In the genomic region with DNA sequence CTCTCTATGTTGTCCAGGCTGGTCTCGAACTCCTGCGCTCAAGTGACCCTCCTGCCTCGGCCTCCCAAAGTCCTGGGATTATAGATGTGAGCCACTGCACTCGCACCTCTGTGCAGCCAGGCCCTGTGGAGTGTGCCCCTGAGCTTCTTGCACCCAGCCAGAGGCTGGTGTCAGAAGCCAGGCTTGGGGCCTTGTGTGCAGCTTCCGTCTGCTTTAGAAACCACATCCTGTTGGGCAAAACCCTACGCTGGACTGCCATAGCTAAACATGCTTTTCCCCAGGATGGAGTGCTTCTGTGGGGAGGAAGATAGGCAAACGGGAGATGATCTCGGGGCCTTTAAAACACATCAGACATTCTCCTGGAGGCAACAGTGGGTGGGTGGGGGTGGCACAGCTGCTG, we compare ENCODE assay signal across 1 cellular context.
TF ChIP-seq lines count a peak whose summit lies in the region.

No MANE protein-coding gene starts in this region.

TF ChIP-seq in HepG2, 621 proteins besides CTCF, POLR2A, EP300 and RAD21:
- no peak for TF ChIP-seq ATM (IDR thresholded peaks at IDR 0.05; ENCODE audit: borderline replicate concordance)
